Comparison of ENCODE assay signal across 1 cellular context in the genomic region with DNA sequence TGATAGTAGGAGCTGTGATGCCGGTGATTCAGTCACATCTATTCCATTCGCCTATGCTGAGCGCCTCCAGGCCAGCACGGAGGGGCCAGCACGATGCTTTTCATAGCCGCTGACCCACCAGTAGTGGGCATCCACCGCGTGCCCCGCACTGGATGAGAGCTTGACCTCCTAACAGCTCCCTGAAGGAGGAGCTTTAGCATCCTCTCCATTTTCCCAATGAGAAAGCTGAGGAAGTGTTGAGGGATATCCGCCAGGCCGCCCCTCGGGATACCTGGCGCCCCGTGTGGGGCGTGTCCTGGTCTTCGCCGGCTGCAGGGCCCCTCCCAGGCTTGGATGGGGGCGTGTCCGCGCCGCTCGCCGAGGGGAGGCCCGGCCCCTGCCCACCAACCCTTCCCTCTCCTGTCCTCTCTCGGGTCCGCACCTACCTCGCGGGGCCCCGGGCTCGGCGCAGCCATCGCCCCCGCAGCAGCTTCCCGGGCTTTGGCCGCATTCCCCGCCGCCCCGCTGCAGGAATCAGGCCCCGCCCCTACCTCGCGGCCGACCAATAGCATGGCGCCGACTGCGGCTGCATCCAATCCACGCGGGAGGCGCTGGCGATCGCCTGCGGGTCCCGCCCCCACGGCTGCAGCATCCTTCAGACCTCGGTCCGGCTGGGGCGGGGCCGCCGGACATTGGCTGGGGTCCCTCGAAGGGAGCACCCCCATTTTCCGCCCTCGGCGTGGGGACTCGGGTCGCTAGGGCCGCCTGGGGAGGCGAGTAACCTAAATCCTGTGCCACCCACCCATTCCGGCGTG.
TF ChIP-seq lines count a peak whose summit lies in the region.

A gene with protein sequence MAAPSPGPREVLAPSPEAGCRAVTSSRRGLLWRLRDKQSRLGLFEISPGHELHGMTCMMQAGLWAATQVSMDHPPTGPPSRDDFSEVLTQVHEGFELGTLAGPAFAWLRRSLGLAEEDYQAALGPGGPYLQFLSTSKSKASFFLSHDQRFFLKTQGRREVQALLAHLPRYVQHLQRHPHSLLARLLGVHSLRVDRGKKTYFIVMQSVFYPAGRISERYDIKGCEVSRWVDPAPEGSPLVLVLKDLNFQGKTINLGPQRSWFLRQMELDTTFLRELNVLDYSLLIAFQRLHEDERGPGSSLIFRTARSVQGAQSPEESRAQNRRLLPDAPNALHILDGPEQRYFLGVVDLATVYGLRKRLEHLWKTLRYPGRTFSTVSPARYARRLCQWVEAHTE (minus strand): TSS at position 480 of the 794 bp plus-strand sequence. CDS start 25 bp downstream, at position 455.

TF ChIP-seq in HepG2, 621 proteins besides CTCF, POLR2A, EP300 and RAD21 (continued from another document):
- no peak for TF ChIP-seq CHCHD3 (CRISPR knock-in tag; IDR thresholded peaks at IDR 0.05)
- TF ChIP-seq, protein P1, sequence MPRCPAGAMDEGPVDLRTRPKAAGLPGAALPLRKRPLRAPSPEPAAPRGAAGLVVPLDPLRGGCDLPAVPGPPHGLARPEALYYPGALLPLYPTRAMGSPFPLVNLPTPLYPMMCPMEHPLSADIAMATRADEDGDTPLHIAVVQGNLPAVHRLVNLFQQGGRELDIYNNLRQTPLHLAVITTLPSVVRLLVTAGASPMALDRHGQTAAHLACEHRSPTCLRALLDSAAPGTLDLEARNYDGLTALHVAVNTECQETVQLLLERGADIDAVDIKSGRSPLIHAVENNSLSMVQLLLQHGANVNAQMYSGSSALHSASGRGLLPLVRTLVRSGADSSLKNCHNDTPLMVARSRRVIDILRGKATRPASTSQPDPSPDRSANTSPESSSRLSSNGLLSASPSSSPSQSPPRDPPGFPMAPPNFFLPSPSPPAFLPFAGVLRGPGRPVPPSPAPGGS (CRISPR knock-in tag; IDR thresholded peaks at IDR 0.05) = no peak
- no peak for TF ChIP-seq MIER3 (CRISPR knock-in tag; IDR thresholded peaks at IDR 0.05; ENCODE audit: borderline replicate concordance)
- no peak for TF ChIP-seq MED8 (CRISPR knock-in tag; IDR thresholded peaks at IDR 0.05; ENCODE audit: insufficient replicate concordance)
- no peak for TF ChIP-seq PLRG1 (conservative IDR thresholded peaks at IDR 0.05)
- TF ChIP-seq ZNF230 (CRISPR knock-in tag; IDR thresholded peaks at IDR 0.05) = no peak
- no peak for TF ChIP-seq RORA (CRISPR knock-in tag; IDR thresholded peaks at IDR 0.05)
- no peak for TF ChIP-seq CCDC6 (CRISPR knock-in tag; IDR thresholded peaks at IDR 0.05)
- TF ChIP-seq, protein P2, sequence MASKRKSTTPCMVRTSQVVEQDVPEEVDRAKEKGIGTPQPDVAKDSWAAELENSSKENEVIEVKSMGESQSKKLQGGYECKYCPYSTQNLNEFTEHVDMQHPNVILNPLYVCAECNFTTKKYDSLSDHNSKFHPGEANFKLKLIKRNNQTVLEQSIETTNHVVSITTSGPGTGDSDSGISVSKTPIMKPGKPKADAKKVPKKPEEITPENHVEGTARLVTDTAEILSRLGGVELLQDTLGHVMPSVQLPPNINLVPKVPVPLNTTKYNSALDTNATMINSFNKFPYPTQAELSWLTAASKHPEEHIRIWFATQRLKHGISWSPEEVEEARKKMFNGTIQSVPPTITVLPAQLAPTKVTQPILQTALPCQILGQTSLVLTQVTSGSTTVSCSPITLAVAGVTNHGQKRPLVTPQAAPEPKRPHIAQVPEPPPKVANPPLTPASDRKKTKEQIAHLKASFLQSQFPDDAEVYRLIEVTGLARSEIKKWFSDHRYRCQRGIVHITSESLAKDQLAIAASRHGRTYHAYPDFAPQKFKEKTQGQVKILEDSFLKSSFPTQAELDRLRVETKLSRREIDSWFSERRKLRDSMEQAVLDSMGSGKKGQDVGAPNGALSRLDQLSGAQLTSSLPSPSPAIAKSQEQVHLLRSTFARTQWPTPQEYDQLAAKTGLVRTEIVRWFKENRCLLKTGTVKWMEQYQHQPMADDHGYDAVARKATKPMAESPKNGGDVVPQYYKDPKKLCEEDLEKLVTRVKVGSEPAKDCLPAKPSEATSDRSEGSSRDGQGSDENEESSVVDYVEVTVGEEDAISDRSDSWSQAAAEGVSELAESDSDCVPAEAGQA (IDR thresholded peaks at IDR 0.05; ENCODE audit: low read depth) = no peak
- TF ChIP-seq, protein P2 (CRISPR knock-in tag; IDR thresholded peaks at IDR 0.05; ENCODE audit: borderline replicate concordance) = no peak
- TF ChIP-seq BCLAF1 (IDR thresholded peaks at IDR 0.05) = no peak
- TF ChIP-seq, protein P3, sequence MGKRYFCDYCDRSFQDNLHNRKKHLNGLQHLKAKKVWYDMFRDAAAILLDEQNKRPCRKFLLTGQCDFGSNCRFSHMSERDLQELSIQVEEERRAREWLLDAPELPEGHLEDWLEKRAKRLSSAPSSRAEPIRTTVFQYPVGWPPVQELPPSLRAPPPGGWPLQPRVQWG (CRISPR knock-in tag; IDR thresholded peaks at IDR 0.05; ENCODE audit: borderline replicate concordance, low read depth) = no peak
- 0 out of 2 replicates have a peak, but pooled peaks have one; percentile 3 for TF ChIP-seq ELF1 (CRISPR knock-in tag; IDR thresholded peaks at IDR 0.05)
- no peak for TF ChIP-seq DBP (CRISPR knock-in tag; IDR thresholded peaks at IDR 0.05; ENCODE audit: not compliant biosample characterization)
- TF ChIP-seq ZNF512B (CRISPR knock-in tag; IDR thresholded peaks at IDR 0.05; ENCODE audit: borderline replicate concordance) = no peak
- no peak for TF ChIP-seq ZNF513 (CRISPR knock-in tag; conservative IDR thresholded peaks at IDR 0.05)
- TF ChIP-seq NFYB (CRISPR knock-in tag; IDR thresholded peaks at IDR 0.05) = peak; percentile 92
